ENCODE assay signal across 8 cellular contexts in genomic region chr3:195895078-195895899, GRCh38. TPM values are rescaled to one million over a fixed set of nuclear protein-coding genes. Genes with fewer than 3 reads are reported as not detected.
DNase-seq lines count a peak whose midpoint lies in the region; ATAC-seq and TF ChIP-seq lines count a peak whose summit lies in the region.

No MANE protein-coding gene starts in this region.

- 0% methylated on average over 44 to 60 of the region's 60 CpGs for WGBS in ovary, 3 donors
- 0% methylated on average over 49 to 60 of the region's 60 CpGs for WGBS in aorta, 2 donors

- in situ Hi-C loops in Panc1 (cut with HindIII; ENCODE audit: low pct_unique_long_range_greater_than_20kb, low sequenced_read_pairs), result no loop called here

- no peaks in the 10 kb centered on the region for H3K27me3 ChIP-seq in Panc1 (ENCODE audit: control insufficient read depth, insufficient read depth, low read length)
- H3K27me3 ChIP-seq in ovary, result no peaks in the 10 kb centered on the region
- no peaks in the 10 kb centered on the region for H3K27me3 ChIP-seq in aorta (ENCODE audit: control insufficient read depth in 1 of 2, insufficient read depth in 2 of 2, low read length in 1 of 2)

- intact Hi-C loops in Panc1 (cut with micrococcal nuclease; ENCODE audit: unreplicated experiment), result no loop called here
- intact Hi-C loops in ovary (cut with DNase I), result no loop called here
- intact Hi-C loops in aorta (cut with DNase I), result loop anchor here (2.0 kb wide), 2 partner anchors 14 to 20 kb away; partner anchors contain the start of gene TNK2 (in 1 of the 2)

- TF ChIP-seq POLR2A in ovary (IDR thresholded peaks at IDR 0.05), result no peak

- no peak for DNase-seq in Panc1 (ENCODE audit: low read depth, low spot score)
- DNase-seq in activated effector memory CD4-positive, alpha-beta T cell treated with anti-CD3 and anti-CD28 coated beads, Interleukin-2, amount 50 U/mL, for 16 hours, result peak; percentile 89
- peak; percentile 83 for DNase-seq in germinal center (ENCODE audit: low spot score)
- peak in 4 of 5 donors; percentile 39 to 64 (median 58) for DNase-seq in ovary
- DNase-seq in aorta, result peak; percentile 70 to 88

- TF ChIP-seq CTCF in C4-2B (conservative IDR thresholded peaks at IDR 0.05) (peak; percentile 74), Panc1 (IDR thresholded peaks at IDR 0.05) (no peak; the same call in none of the 2 replicates), ovary (IDR thresholded peaks at IDR 0.05) (no peak)

- no peak for TF ChIP-seq EP300 in ovary (IDR thresholded peaks at IDR 0.05)

- H3K27ac ChIP-seq in C4-2B (peak overlapping the region; percentile 64), Panc1 (ENCODE audit: low read length) (peak overlapping the region; percentile 80), ovary (peak overlapping the region; percentile 23 to 90), aorta (ENCODE audit: low read depth in 1 of 2, low read length in 2 of 2) (peak overlapping the region; percentile 56 to 76)

- ATAC-seq in GM19395 (IDR thresholded peaks at IDR 0.05; ENCODE audit: unreplicated experiment) (peak; percentile 40), HG03521 (IDR thresholded peaks at IDR 0.05; ENCODE audit: unreplicated experiment) (peak; percentile 59), Panc1 (peak; percentile 79), aorta (ENCODE audit: low FRiP score) (peak; percentile 39)

- CTCF ChIA-PET in Panc1 (lab: Charles Lee), result interaction anchor here (0.9 to 2.3 kb wide), 11 partner anchors 13 to 46 kb away, joined by 5 to 15 read pairs (median 7); partner anchors contain the start of gene TNK2

- H3K9me3 ChIP-seq in Panc1 (ENCODE audit: control insufficient read depth, insufficient read depth, low read depth, low read length) (no peaks in the 10 kb centered on the region), ovary (no peaks in the 10 kb centered on the region), aorta (ENCODE audit: control insufficient read depth, low read length) (no peaks in the 10 kb centered on the region)

- H3K4me3 ChIP-seq in Panc1 (ENCODE audit: low read depth in 2 of 2, low read length in 2 of 2), result peak overlapping the region; percentile 65 to 79
- H3K4me3 ChIP-seq in ovary, result peak overlapping the region; percentile 53
- H3K4me3 ChIP-seq in aorta (ENCODE audit: low read length in 2 of 2), result peak overlapping the region; percentile 46 to 66

- POLR2A ChIA-PET in Panc1 (lab: Charles Lee), result interaction anchor here (0.6 to 0.7 kb wide), 2 partner anchors 36 to 1540 kb away, joined by 6 read pairs; no protein-coding TSS in a partner anchor

- BruUV-seq in Panc1 (replicated peaks; lab: Mats Ljungman, UMichigan), result no TSS peak

- H3K36me3 ChIP-seq in Panc1 (ENCODE audit: control insufficient read depth, insufficient read depth, low read length) (no peaks in the 10 kb centered on the region), ovary (no peaks in the 10 kb centered on the region), aorta (ENCODE audit: control insufficient read depth in 1 of 2, insufficient read depth in 2 of 2, low read length in 1 of 2) (no peaks in the 10 kb centered on the region)

- H3K4me1 ChIP-seq in Panc1 (ENCODE audit: control insufficient read depth, insufficient read depth, low read length), result peaks cover 39% of the 10 kb centered on the region
- peaks cover 14% of the 10 kb centered on the region for H3K4me1 ChIP-seq in ovary (ENCODE audit: insufficient read depth)
- H3K4me1 ChIP-seq in aorta (ENCODE audit: control insufficient read depth in 1 of 2, insufficient read depth in 2 of 2, low read length in 2 of 2), result no peaks in the 10 kb centered on the region

RNA-seq across cellular contexts. Expression of gene TNK2, which starts 13.1 kb away (rescaled TPM):
- total RNA-seq in Panc1 (2021; ENCODE audit: unreplicated experiment), result 72.3 TPM
- 89.5 TPM for polyA plus RNA-seq in Panc1 (2012; ENCODE audit: insufficient read length)
- total RNA-seq in ovary, result 10 to 100 TPM; 17.0 to 50.1 (median 36.7) TPM
- 10 to 100 TPM in 1 of 2 donors, 1 to 10 TPM in 1; 2.4 to 26.6 TPM for polyA plus RNA-seq in ovary
- 10 to 100 TPM; 51.7 to 81.3 TPM for total RNA-seq in aorta
- polyA plus RNA-seq in aorta, result 100 to 1,000 TPM in 1 of 2 donors, 1 to 10 TPM in 1; 9.3 to 162 TPM

Comparison
In these comparisons a context has a peak if more than half of its experiments do, and no peak if none do; other contexts are left out.
1. intact Hi-C loops: an anchor here in aorta (2.0 kb wide); none called in Panc1 and ovary.